ENCODE assay signal across 15 cellular contexts in the genomic region with DNA sequence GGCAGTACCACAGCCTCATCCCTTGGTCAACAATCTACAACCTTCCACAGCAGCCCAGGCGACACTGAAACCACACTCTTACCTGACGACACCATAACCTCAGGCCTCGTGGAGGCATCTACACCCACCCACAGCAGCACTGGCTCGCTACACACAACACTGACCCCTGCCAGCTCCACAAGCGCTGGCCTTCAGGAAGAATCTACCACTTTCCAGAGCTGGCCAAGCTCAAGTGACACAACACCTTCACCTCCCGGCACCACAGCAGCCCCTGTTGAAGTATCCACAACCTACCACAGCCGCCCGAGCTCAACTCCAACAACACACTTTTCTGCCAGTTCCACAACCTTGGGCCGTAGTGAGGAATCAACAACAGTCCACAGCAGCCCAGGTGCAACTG. TPM values are rescaled to one million over a fixed set of nuclear protein-coding genes. Genes with fewer than 3 reads are reported as not detected.
"Had no signal": no experiment of that assay in that cellular context is flagged by ENCODE, and none has a peak within 500 bp of the region (broad histone marks: within the 10 kb centered on the region; RNA-seq: fewer than 3 reads in every experiment).

No MANE protein-coding gene starts in this region.

RNA-seq across cellular contexts. Expression of gene MUC17, which starts 25.2 kb away (rescaled TPM):
- total RNA-seq: chondrocyte, dermis microvascular lymphatic vessel endothelial cell, endodermal cell, esophagus mucosa, esophagus squamous epithelium, glomerular endothelial cell, heart right ventricle, kidney epithelial cell, left cardiac atrium, left ventricle myocardium superior, lower leg skin, lower lobe of right lung, lung microvascular endothelial cell, mesothelial cell of epicardium had no signal
- polyA plus RNA-seq: heart right ventricle, keratinocyte had no signal

RNA-seq across cellular contexts. Expression of gene MUC12, which starts 25.3 kb away (rescaled TPM):
- total RNA-seq: chondrocyte, dermis microvascular lymphatic vessel endothelial cell, glomerular endothelial cell, heart right ventricle, left ventricle myocardium superior, lower leg skin, lung microvascular endothelial cell had no signal

RNA-seq across cellular contexts. Expression of gene MUC3A, which starts 45.3 kb away (rescaled TPM):
- total RNA-seq: chondrocyte, dermis microvascular lymphatic vessel endothelial cell, glomerular endothelial cell, lung microvascular endothelial cell had no signal
